ENCODE assay signal across 15 cellular contexts in genomic region chr2:159076233-159076632, GRCh38.
DNase-seq lines count a peak whose midpoint lies in the region; FAIRE-seq and TF ChIP-seq lines count a peak whose summit lies in the region.
"Had no signal": no experiment of that assay in that cellular context is flagged by ENCODE, and none has a peak within 500 bp of the region (broad histone marks: within the 10 kb centered on the region; RNA-seq: fewer than 3 reads in every experiment).

No MANE protein-coding gene starts in this region.

- TF ChIP-seq POLR2A in breast epithelium (IDR thresholded peaks at IDR 0.05) (no peak), uterus (IDR thresholded peaks at IDR 0.05) (no peak)

- H3K9ac ChIP-seq in mammary epithelial cell (ENCODE audit: insufficient read depth, low read length) (no peak overlapping the region), keratinocyte (ENCODE audit: control insufficient read depth, extremely low read depth, insufficient read depth, low read length) (peak overlapping the region; percentile 4)

- POLR2A ChIA-PET in MCF 10A (lab: Yijun Ruan, JAX) = interaction anchor here (0.6 to 5.5 kb wide), 10 partner anchors 9 to 594 kb away, joined by 3 to 35 read pairs (median 4); no protein-coding TSS in a partner anchor

- in situ Hi-C loops in mammary epithelial cell (cut with MboI; ENCODE audit: low sequenced_read_pairs in 2 of 2) = no loop called here

- DNase-seq in MCF 10A (ENCODE audit: unreplicated experiment) (peak; percentile 64), breast epithelium (ENCODE audit: low spot score in 2 of 2) (no peak), mammary epithelial cell (no peak), keratinocyte (ENCODE audit: low read depth, low spot score) (no peak), uterus (no peak), NOMO-1 (lab: John Stamatoyannopoulos, UW; ENCODE audit: unreplicated experiment in 2 of 2) (no peak), SHP77 treated with DMSO at 0.1 percent for 48 hours (lab: John Stamatoyannopoulos, UW) (no peak)
- no peak for DNase-seq in effector memory CD4-positive, alpha-beta T cell
- DNase-seq: activated naive CD8-positive, alpha-beta T cell treated with anti-CD3 and anti-CD28 coated beads, Interleukin-2, amount 10 ng/mL, durations not matched to agents 7 days and 5 days; DMS 273 treated with DMSO at 0.1 percent for 48 hours; NCI-H1417; NCI-H510A; sigmoid colon; thyroid gland had no signal

- H3K9me3 Mint-ChIP-seq in MCF 10A (ENCODE audit: unreplicated experiment) = no peaks in the 10 kb centered on the region

- peak overlapping the region; percentile 65 for H3K27ac Mint-ChIP-seq in MCF 10A (ENCODE audit: low read depth, unreplicated experiment)
- H3K27ac Mint-ChIP-seq: activated naive CD8-positive, alpha-beta T cell treated with anti-CD3 and anti-CD28 coated beads, Interleukin-2, amount 10 ng/mL, durations not matched to agents 7 days and 5 days had no signal

- H2AFZ ChIP-seq in mammary epithelial cell (ENCODE audit: low read depth, low read length) (no peak overlapping the region), keratinocyte (ENCODE audit: control insufficient read depth, low read length) (no peak overlapping the region)

- H3K36me3 Mint-ChIP-seq in MCF 10A (ENCODE audit: insufficient read depth, unreplicated experiment) = peaks cover 27% of the 10 kb centered on the region
- H3K36me3 Mint-ChIP-seq: activated naive CD8-positive, alpha-beta T cell treated with anti-CD3 and anti-CD28 coated beads, Interleukin-2, amount 10 ng/mL, durations not matched to agents 7 days and 5 days had no signal

- BruUV-seq in MCF 10A (replicated peaks; lab: Mats Ljungman, UMichigan) (no TSS peak), mammary epithelial cell (replicated peaks; lab: Mats Ljungman, UMichigan) (no TSS peak)

- intact Hi-C loops in MCF 10A (cut with micrococcal nuclease) (no loop called here), breast epithelium (cut with DNase I; ENCODE audit: low total_unique reads) (no loop called here), mammary epithelial cell (cut with micrococcal nuclease) (no loop called here), uterus (cut with DNase I; ENCODE audit: low total_unique reads) (no loop called here)

- H3K4me1 ChIP-seq in breast epithelium = no peaks in the 10 kb centered on the region
- peaks cover 30% of the 10 kb centered on the region for H3K4me1 ChIP-seq in mammary epithelial cell (ENCODE audit: insufficient read depth, low read length)
- peaks cover 25% of the 10 kb centered on the region for H3K4me1 ChIP-seq in keratinocyte (ENCODE audit: control insufficient read depth, extremely low read depth, insufficient read depth, low read length)
- peaks cover 0 to 7% of the 10 kb centered on the region in 2 donors for H3K4me1 ChIP-seq in uterus
- H3K4me1 ChIP-seq in effector memory CD4-positive, alpha-beta T cell (ENCODE audit: control insufficient read depth, insufficient read depth, low read length, poor library complexity, severe bottlenecking) = no peaks in the 10 kb centered on the region

- CTCF ChIA-PET in MCF 10A (lab: Yijun Ruan, JAX) (interaction anchor here (0.5 to 1.1 kb wide), 4 partner anchors 41 to 1764 kb away, joined by 3 to 9 read pairs (median 4); no protein-coding TSS in a partner anchor), mammary epithelial cell (lab: Charles Lee; ENCODE audit: low non-redundant PET) (no interaction called here)

- H3K9me3 ChIP-seq in breast epithelium (no peaks in the 10 kb centered on the region), mammary epithelial cell (replicated peaks; ENCODE audit: insufficient read depth, low read length) (no peaks in the 10 kb centered on the region), keratinocyte (ENCODE audit: control insufficient read depth, low read depth, low read length) (no peaks in the 10 kb centered on the region), uterus (no peaks in the 10 kb centered on the region)
- H3K9me3 ChIP-seq in effector memory CD4-positive, alpha-beta T cell (ENCODE audit: control insufficient read depth, low read length) = no peaks in the 10 kb centered on the region
- H3K9me3 ChIP-seq: sigmoid colon, thyroid gland had no signal

- H3K79me2 ChIP-seq in mammary epithelial cell (ENCODE audit: insufficient read depth, low read length) (peaks cover 72% of the 10 kb centered on the region), keratinocyte (ENCODE audit: control insufficient read depth, insufficient read depth, low read length) (peaks cover 45% of the 10 kb centered on the region)

- H3K4me2 ChIP-seq in mammary epithelial cell (ENCODE audit: insufficient read depth, low read depth, low read length) (peak overlapping the region; percentile 19), keratinocyte (ENCODE audit: control insufficient read depth, extremely low read depth, insufficient read depth, low read depth, low read length) (peak overlapping the region; percentile 19)

- TF ChIP-seq CTCF in MCF 10A (IDR thresholded peaks at IDR 0.05; ENCODE audit: unreplicated experiment) = no peak
- no peak for TF ChIP-seq CTCF in breast epithelium (IDR thresholded peaks at IDR 0.05)
- TF ChIP-seq CTCF in mammary epithelial cell (conservative IDR thresholded peaks at IDR 0.05 in 1 of 2, IDR thresholded peaks at IDR 0.05 in 1 of 2; ENCODE audit: extremely low read depth in 1 of 2, insufficient read depth in 1 of 2, low read depth in 1 of 2, low read length in 2 of 2) = no peak
- no peak for TF ChIP-seq CTCF in keratinocyte (optimal IDR thresholded peaks at IDR 0.05 in 1 of 3, IDR thresholded peaks at IDR 0.05 in 1 of 3, conservative IDR thresholded peaks at IDR 0.05 in 1 of 3; ENCODE audit: extremely low read depth in 1 of 3, insufficient read depth in 2 of 3, low read length in 3 of 3)
- no peak for TF ChIP-seq CTCF in uterus (IDR thresholded peaks at IDR 0.05)

- H3K36me3 ChIP-seq in breast epithelium (no peaks in the 10 kb centered on the region), mammary epithelial cell (ENCODE audit: insufficient read depth, low read length) (no peaks in the 10 kb centered on the region), keratinocyte (ENCODE audit: control insufficient read depth in 2 of 2, extremely low read depth in 1 of 2, insufficient read depth in 2 of 2, low read length in 2 of 2) (peaks cover 0 to 9% of the 10 kb centered on the region in 2 experiments), uterus (no peaks in the 10 kb centered on the region)
- no peaks in the 10 kb centered on the region for H3K36me3 ChIP-seq in effector memory CD4-positive, alpha-beta T cell (ENCODE audit: control insufficient read depth, insufficient read depth, low read length)
- H3K36me3 ChIP-seq: sigmoid colon, thyroid gland had no signal

- no peak overlapping the region for H3K27ac ChIP-seq in breast epithelium
- H3K27ac ChIP-seq in mammary epithelial cell (ENCODE audit: insufficient read depth, low read depth, low read length) = no peak overlapping the region
- H3K27ac ChIP-seq in keratinocyte (ENCODE audit: control insufficient read depth, insufficient read depth, low read length) = no peak overlapping the region
- H3K27ac ChIP-seq in uterus = peak overlapping the region; percentile 21 to 50
- no peak overlapping the region for H3K27ac ChIP-seq in effector memory CD4-positive, alpha-beta T cell (ENCODE audit: insufficient read depth, low read length, poor library complexity, severe bottlenecking)
- H3K27ac ChIP-seq: 22Rv1, sigmoid colon had no signal

- 82% methylated on average over 2 of the region's 2 CpGs for WGBS in mammary epithelial cell (ENCODE audit: low coverage, missing lambda C conversion rate)

- no peaks in the 10 kb centered on the region for H3K9me1 ChIP-seq in keratinocyte (ENCODE audit: control insufficient read depth, extremely low read depth, insufficient read depth, low read length)

- H4K20me1 ChIP-seq in mammary epithelial cell (ENCODE audit: insufficient read depth, low read length) (no peaks in the 10 kb centered on the region), keratinocyte (ENCODE audit: control insufficient read depth, extremely low read depth, insufficient read depth, low read length) (no peaks in the 10 kb centered on the region)

- H3K4me3 Mint-ChIP-seq in MCF 10A (ENCODE audit: unreplicated experiment) = peak overlapping the region; percentile 40
- H3K4me3 Mint-ChIP-seq: activated naive CD8-positive, alpha-beta T cell treated with anti-CD3 and anti-CD28 coated beads, Interleukin-2, amount 10 ng/mL, durations not matched to agents 7 days and 5 days had no signal

- peaks cover 24% of the 10 kb centered on the region for H3K4me1 Mint-ChIP-seq in MCF 10A (ENCODE audit: insufficient read depth, unreplicated experiment)
- H3K4me1 Mint-ChIP-seq: activated naive CD8-positive, alpha-beta T cell treated with anti-CD3 and anti-CD28 coated beads, Interleukin-2, amount 10 ng/mL, durations not matched to agents 7 days and 5 days had no signal

- H3K27me3 Mint-ChIP-seq in MCF 10A (ENCODE audit: insufficient read depth, unreplicated experiment) = no peaks in the 10 kb centered on the region

- FAIRE-seq in keratinocyte (lab: Jason Lieb, UNC) = peak; percentile 44

- H3K4me3 ChIP-seq in breast epithelium (no peak overlapping the region), mammary epithelial cell (replicated peaks in 1 of 3; ENCODE audit: insufficient read depth in 1 of 3, low read depth in 2 of 3, low read length in 3 of 3) (no peak overlapping the region), keratinocyte (ENCODE audit: control insufficient read depth in 2 of 3, extremely low read depth in 1 of 3, insufficient read depth in 2 of 3, low read depth in 1 of 3, low read length in 3 of 3) (no peak overlapping the region), uterus (no peak overlapping the region)
- H3K4me3 ChIP-seq in effector memory CD4-positive, alpha-beta T cell (ENCODE audit: insufficient read depth, low read depth, low read length, poor library complexity, severe bottlenecking) = no peak overlapping the region
- H3K4me3 ChIP-seq: sigmoid colon, thyroid gland had no signal

- dilution Hi-C loops in mammary epithelial cell (cut with HindIII; ENCODE audit: low sequenced_read_pairs) = no loop called here
- dilution Hi-C loops in keratinocyte (cut with MboI; ENCODE audit: extremely low pct_ligation_motif_present, low sequenced_read_pairs) = no loop called here

- H3K27me3 ChIP-seq in breast epithelium (no peaks in the 10 kb centered on the region), mammary epithelial cell (ENCODE audit: insufficient read depth, low read length) (no peaks in the 10 kb centered on the region), keratinocyte (ENCODE audit: control insufficient read depth, extremely low read depth, insufficient read depth, low read length) (no peaks in the 10 kb centered on the region), uterus (no peaks in the 10 kb centered on the region)
- no peaks in the 10 kb centered on the region for H3K27me3 ChIP-seq in effector memory CD4-positive, alpha-beta T cell (replicated peaks; ENCODE audit: control insufficient read depth, insufficient read depth, low read length, poor library complexity, severe bottlenecking)
- H3K27me3 ChIP-seq: sigmoid colon, thyroid gland had no signal

Comparison
In these comparisons a context has a peak if more than half of its experiments do, and no peak if none do; other contexts are left out.
1. H3K27ac ChIP-seq: peak in uterus (2 of 2); none in breast epithelium (0 of 2), mammary epithelial cell (single experiment), keratinocyte (single experiment) and effector memory CD4-positive, alpha-beta T cell (single experiment).